Comparison of ENCODE assay signal across 8 cellular contexts in genomic region chr18:74292541-74292858, GRCh38. TPM values are rescaled to one million over a fixed set of nuclear protein-coding genes. Genes with fewer than 3 reads are reported as not detected.
DNase-seq lines count a peak whose midpoint lies in the region; ATAC-seq and TF ChIP-seq lines count a peak whose summit lies in the region.

No MANE protein-coding gene starts in this region.

- no peak overlapping the region for H2AK5ac ChIP-seq in H9 (ENCODE audit: insufficient read length, low read length)

- H3K27me3 ChIP-seq in H9 (ENCODE audit: insufficient read depth, low read length): no peaks in the 10 kb centered on the region
- peaks cover 3% of the 10 kb centered on the region for H3K27me3 ChIP-seq in iPS-15b (ENCODE audit: control insufficient read depth, insufficient read depth, low read length)

- DNase-seq in H9 (no peak), activated B cell treated with CpG ODN at 0.5 μM for 24 hours (no peak), NCI-H1417 treated with DMSO at 0.1 percent for 48 hours (lab: John Stamatoyannopoulos, UW) (no peak), T1000 (lab: John Stamatoyannopoulos, UW) (no peak)
- no peak for DNase-seq in stimulated activated naive B cell treated with anti-CD40 and anti-IgM and Interleukin-4, amounts not matched to agents 10 μg/mL and 1 μg/mL and 100 μg/mL, for 72 hours

- POLR2A ChIA-PET in activated B cell treated with CpG ODN at 0.5 μM for 24 hours (lab: Charles Lee): no interaction called here

- no peak overlapping the region for H2BK5ac ChIP-seq in H9 (ENCODE audit: insufficient read length, low read length)

- no peak overlapping the region for H2BK20ac ChIP-seq in H9 (ENCODE audit: low read depth, low read length, poor library complexity, severe bottlenecking)

- intact Hi-C loops in activated B cell treated with CpG ODN at 0.5 μM for 24 hours (cut with micrococcal nuclease): loop anchor here (1.0 to 2.0 kb wide), 8 partner anchors 28 to 917 kb away; partner anchors contain the start of genes CNDP2, PTGR3, TIMM21 and ZNF407

- H2BK15ac ChIP-seq in H9 (ENCODE audit: low read depth, low read length): no peak overlapping the region

- no peaks in the 10 kb centered on the region; a peak in 3 of 7 replicates for H3K36me3 Mint-ChIP-seq in H9 (ENCODE audit: insufficient read depth in 1 of 3, low read depth in 3 of 3)
- peaks cover 5% of the 10 kb centered on the region for H3K36me3 Mint-ChIP-seq in activated B cell treated with CpG ODN at 0.5 μM for 24 hours (ENCODE audit: low read depth)
- peaks cover 2 to 3% of the 10 kb centered on the region in 2 donors for H3K36me3 Mint-ChIP-seq in stimulated activated naive B cell treated with anti-CD40 and anti-IgM and Interleukin-4, amounts not matched to agents 10 μg/mL and 1 μg/mL and 100 μg/mL, for 72 hours

- H3K4me3 Mint-ChIP-seq in H9 (peak overlapping the region; percentile 87 to 96), activated B cell treated with CpG ODN at 0.5 μM for 24 hours (peak overlapping the region; percentile 97)
- H3K4me3 Mint-ChIP-seq in stimulated activated naive B cell treated with anti-CD40 and anti-IgM and Interleukin-4, amounts not matched to agents 10 μg/mL and 1 μg/mL and 100 μg/mL, for 72 hours: peak overlapping the region; percentile 93 to 95

- CTCF ChIA-PET in activated B cell treated with CpG ODN at 0.5 μM for 24 hours (lab: Charles Lee): no interaction called here

- H3K79me1 ChIP-seq in H9 (ENCODE audit: insufficient read depth, low read depth, low read length, poor library complexity, severe bottlenecking): no peaks in the 10 kb centered on the region

- H2AFZ ChIP-seq in H9 (ENCODE audit: low read length): no peak overlapping the region

- H3K9me3 Mint-ChIP-seq in H9 (no peaks in the 10 kb centered on the region; a peak in 3 of 5 replicates), activated B cell treated with CpG ODN at 0.5 μM for 24 hours (peaks cover 4% of the 10 kb centered on the region)
- H3K9me3 Mint-ChIP-seq in stimulated activated naive B cell treated with anti-CD40 and anti-IgM and Interleukin-4, amounts not matched to agents 10 μg/mL and 1 μg/mL and 100 μg/mL, for 72 hours: no peaks in the 10 kb centered on the region

- no peak overlapping the region for H2BK120ac ChIP-seq in H9 (ENCODE audit: low read depth, low read length, poor library complexity, severe bottlenecking)

- H3K36me3 ChIP-seq in iPS-15b (ENCODE audit: control insufficient read depth, insufficient read depth, low read length): no peaks in the 10 kb centered on the region

- H3K14ac ChIP-seq in H9 (ENCODE audit: insufficient read depth, low read length): no peak overlapping the region

- peaks cover 2% of the 10 kb centered on the region for H3K23me2 ChIP-seq in H9 (ENCODE audit: insufficient read length, low read depth, low read length, poor library complexity, severe bottlenecking)

- H3K27ac Mint-ChIP-seq in H9 (no peak overlapping the region), activated B cell treated with CpG ODN at 0.5 μM for 24 hours (peak overlapping the region; percentile 91)
- H3K27ac Mint-ChIP-seq in stimulated activated naive B cell treated with anti-CD40 and anti-IgM and Interleukin-4, amounts not matched to agents 10 μg/mL and 1 μg/mL and 100 μg/mL, for 72 hours: peak overlapping the region; percentile 94

- H3K23ac ChIP-seq in H9 (ENCODE audit: insufficient read length, low read depth, low read length): no peak overlapping the region

- no peak overlapping the region for H3K18ac ChIP-seq in H9 (ENCODE audit: insufficient read length, low read depth, low read length)

- no peak overlapping the region for H3K56ac ChIP-seq in H9 (ENCODE audit: insufficient read length, low read depth, low read length)

- peaks cover 7% of the 10 kb centered on the region; the same call in 1 of the 2 replicates for H3K79me2 ChIP-seq in H9 (ENCODE audit: insufficient read depth, low read length)

- no peak for TF ChIP-seq CTCF in H9 (conservative IDR thresholded peaks at IDR 0.05)
- no peak for TF ChIP-seq CTCF in activated B cell treated with CpG ODN at 0.5 μM for 24 hours (IDR thresholded peaks at IDR 0.05)

- H3K4me1 Mint-ChIP-seq in H9 (peaks cover 22 to 28% of the 10 kb centered on the region in 2 experiments), activated B cell treated with CpG ODN at 0.5 μM for 24 hours (peaks cover 44% of the 10 kb centered on the region)
- peaks cover 12 to 23% of the 10 kb centered on the region in 2 donors for H3K4me1 Mint-ChIP-seq in stimulated activated naive B cell treated with anti-CD40 and anti-IgM and Interleukin-4, amounts not matched to agents 10 μg/mL and 1 μg/mL and 100 μg/mL, for 72 hours

- H3K9me3 ChIP-seq in H9 (ENCODE audit: control insufficient read depth, low read depth, low read length): peaks cover 4% of the 10 kb centered on the region
- no peaks in the 10 kb centered on the region for H3K9me3 ChIP-seq in iPS-15b (ENCODE audit: control insufficient read depth, insufficient read depth, low read length)

- H3K4me3 ChIP-seq in iPS-15b (ENCODE audit: low read depth, low read length): peak overlapping the region; percentile 96

- no peak overlapping the region for H4K5ac ChIP-seq in H9 (ENCODE audit: insufficient read length, low read depth, low read length)

- H3K4ac ChIP-seq in H9 (ENCODE audit: low read depth, low read length): no peak overlapping the region

- no peak overlapping the region for H3T11ph ChIP-seq in H9 (ENCODE audit: low read length)

- no peak overlapping the region for H3K9ac ChIP-seq in H9 (ENCODE audit: extremely low read depth, insufficient read length, low read length)
- no peak overlapping the region for H3K9ac ChIP-seq in iPS-15b (ENCODE audit: low read depth, low read length)

- H3K27ac ChIP-seq in H9 (ENCODE audit: insufficient read length, low read depth, low read length): no peak overlapping the region

- no peak overlapping the region for H4K8ac ChIP-seq in H9 (replicated peaks; ENCODE audit: insufficient read length, low read depth, low read length)

- ATAC-seq in activated B cell treated with CpG ODN at 0.5 μM for 24 hours (ENCODE audit: low read depth) (no peak), HG02970 (IDR thresholded peaks at IDR 0.05; ENCODE audit: low FRiP score, unreplicated experiment) (no peak), GM21528 (IDR thresholded peaks at IDR 0.05; ENCODE audit: low FRiP score, unreplicated experiment) (no peak)
- ATAC-seq in stimulated activated naive B cell treated with anti-CD40 and anti-IgM and Interleukin-4, amounts not matched to agents 10 μg/mL and 1 μg/mL and 100 μg/mL, for 72 hours (replicated peaks): no peak

- H4K20me1 ChIP-seq in H9 (ENCODE audit: control insufficient read depth, insufficient read depth, insufficient read length): no peaks in the 10 kb centered on the region

- H3K27me3 Mint-ChIP-seq in H9 (ENCODE audit: low read depth): peaks cover 3% of the 10 kb centered on the region
- no peaks in the 10 kb centered on the region for H3K27me3 Mint-ChIP-seq in activated B cell treated with CpG ODN at 0.5 μM for 24 hours
- H3K27me3 Mint-ChIP-seq in stimulated activated naive B cell treated with anti-CD40 and anti-IgM and Interleukin-4, amounts not matched to agents 10 μg/mL and 1 μg/mL and 100 μg/mL, for 72 hours: no peaks in the 10 kb centered on the region

- no peak overlapping the region for H2BK12ac ChIP-seq in H9 (ENCODE audit: insufficient read length, low read depth, low read length)

- peaks cover 9% of the 10 kb centered on the region; the same call in 1 of the 2 replicates for H3K4me1 ChIP-seq in H9 (ENCODE audit: insufficient read depth, low read length)
- H3K4me1 ChIP-seq in iPS-15b (ENCODE audit: control insufficient read depth, insufficient read depth, low read length): no peaks in the 10 kb centered on the region

- H4K91ac ChIP-seq in H9 (ENCODE audit: insufficient read length, low read depth, low read length): no peak overlapping the region

- H3K4me2 ChIP-seq in H9 (ENCODE audit: insufficient read depth, insufficient read length, low read length): peak overlapping the region; percentile 60

- WGBS in H9 (ENCODE audit: extremely low coverage, insufficient read length, low lambda C conversion rate): no CpG with 5 or more reads among the region's 4 CpGs

RNA-seq across cellular contexts. Expression of gene CYB5A, which starts 0.7 kb away (rescaled TPM):
- total RNA-seq in H9 (2021) (87.9 and 93.2 TPM in 2 replicates), activated B cell treated with CpG ODN at 0.5 μM for 24 hours (46.2 and 47.2 TPM in 2 replicates)

RNA-seq across cellular contexts. Expression of gene C18orf63, which starts 23.1 kb away (rescaled TPM):
- total RNA-seq in H9 (2021): not detected in 2 replicates
- total RNA-seq in activated B cell treated with CpG ODN at 0.5 μM for 24 hours: not detected in 2 replicates

Comparison
In these comparisons a context has a peak if more than half of its experiments do, and no peak if none do; other contexts are left out.
1. H3K27ac Mint-ChIP-seq: peak in activated B cell treated with CpG ODN at 0.5 μM for 24 hours (single experiment) and stimulated activated naive B cell treated with anti-CD40 and anti-IgM and Interleukin-4, amounts not matched to agents 10 μg/mL and 1 μg/mL and 100 μg/mL, for 72 hours (single experiment); none in H9 (0 of 3).
2. Peak in every context shown above with its lines, with median percentiles within 50 percentile points of each other: H3K4me3 Mint-ChIP-seq.